Comparison of ENCODE assay signal across 21 cellular contexts in the genomic region with DNA sequence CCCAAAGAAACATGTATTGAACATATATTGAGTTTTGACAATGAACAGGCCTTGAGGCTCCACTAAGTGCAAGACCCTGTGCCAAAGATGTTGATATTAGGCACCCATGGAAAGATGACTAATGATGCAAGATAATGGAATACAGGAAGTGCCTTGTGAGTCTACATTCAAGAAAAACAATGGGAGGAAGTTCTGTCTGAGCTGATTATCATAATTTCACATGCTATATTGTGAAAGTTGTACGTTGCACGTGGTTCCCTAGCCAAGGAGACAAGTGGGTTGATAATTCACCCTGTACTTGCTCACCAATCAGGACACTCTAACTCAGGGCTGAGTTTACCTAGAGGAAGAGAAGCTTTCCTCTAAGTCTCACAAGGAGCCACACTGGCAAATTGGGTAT.
DNase-seq lines count a peak whose midpoint lies in the region; ATAC-seq, FAIRE-seq and TF ChIP-seq lines count a peak whose summit lies in the region.
"Had no signal": no experiment of that assay in that cellular context is flagged by ENCODE, and none has a peak within 500 bp of the region (broad histone marks: within the 10 kb centered on the region; RNA-seq: fewer than 3 reads in every experiment).

No MANE protein-coding gene starts in this region.

- intact Hi-C loops in A673 (cut with micrococcal nuclease; ENCODE audit: unreplicated experiment) = no loop called here
- intact Hi-C loops in mammary epithelial cell (cut with micrococcal nuclease) = no loop called here

- no TSS peak for BruUV-seq in A673 (replicated peaks; lab: Mats Ljungman, UMichigan)
- BruUV-seq in mammary epithelial cell (replicated peaks; lab: Mats Ljungman, UMichigan) = no TSS peak

- no peaks in the 10 kb centered on the region for H3K9me1 ChIP-seq in keratinocyte (ENCODE audit: control insufficient read depth, extremely low read depth, insufficient read depth, low read length)

- no peaks in the 10 kb centered on the region for H4K20me1 ChIP-seq in mammary epithelial cell (ENCODE audit: insufficient read depth, low read length)
- H4K20me1 ChIP-seq in keratinocyte (ENCODE audit: control insufficient read depth, extremely low read depth, insufficient read depth, low read length) = no peaks in the 10 kb centered on the region
- H4K20me1 ChIP-seq: BLaER1 had no signal

- dilution Hi-C loops in mammary epithelial cell (cut with HindIII; ENCODE audit: low sequenced_read_pairs) = no loop called here
- dilution Hi-C loops in keratinocyte (cut with MboI; ENCODE audit: extremely low pct_ligation_motif_present, low sequenced_read_pairs) = no loop called here

- CTCF ChIA-PET in A673 (lab: Charles Lee) = no interaction called here
- CTCF ChIA-PET in mammary epithelial cell (lab: Charles Lee; ENCODE audit: low non-redundant PET) = no interaction called here

- WGBS in mammary epithelial cell (ENCODE audit: low coverage, missing lambda C conversion rate) = 59% methylated on average over 2 of the region's 2 CpGs

- H3K4me2 ChIP-seq in mammary epithelial cell (ENCODE audit: insufficient read depth, low read depth, low read length) (no peak overlapping the region), keratinocyte (ENCODE audit: control insufficient read depth, extremely low read depth, insufficient read depth, low read depth, low read length) (no peak overlapping the region)
- H3K4me2 ChIP-seq: BLaER1 had no signal

- no peaks in the 10 kb centered on the region for H3K79me2 ChIP-seq in mammary epithelial cell (ENCODE audit: insufficient read depth, low read length)
- no peaks in the 10 kb centered on the region for H3K79me2 ChIP-seq in keratinocyte (ENCODE audit: control insufficient read depth, insufficient read depth, low read length)

- no peaks in the 10 kb centered on the region for H3K9me3 ChIP-seq in A673 (ENCODE audit: low read depth, low read length, poor library complexity, severe bottlenecking)
- H3K9me3 ChIP-seq in mammary epithelial cell (replicated peaks; ENCODE audit: insufficient read depth, low read length) = no peaks in the 10 kb centered on the region
- H3K9me3 ChIP-seq in keratinocyte (ENCODE audit: control insufficient read depth, low read depth, low read length) = no peaks in the 10 kb centered on the region
- H3K9me3 ChIP-seq: BLaER1, pancreas had no signal

- H3K27ac ChIP-seq in A673 (ENCODE audit: low read depth, low read length, poor library complexity, severe bottlenecking) (no peak overlapping the region), mammary epithelial cell (ENCODE audit: insufficient read depth, low read depth, low read length) (no peak overlapping the region), keratinocyte (ENCODE audit: control insufficient read depth, insufficient read depth, low read length) (no peak overlapping the region)
- H3K27ac ChIP-seq: BLaER1, pancreas, RWPE1, SK-N-MC, transverse colon had no signal

- TF ChIP-seq CTCF in A673 (conservative IDR thresholded peaks at IDR 0.05; ENCODE audit: low read depth, low read length) (no peak), mammary epithelial cell (conservative IDR thresholded peaks at IDR 0.05 in 1 of 2, IDR thresholded peaks at IDR 0.05 in 1 of 2; ENCODE audit: extremely low read depth in 1 of 2, insufficient read depth in 1 of 2, low read depth in 1 of 2, low read length in 2 of 2) (no peak), keratinocyte (optimal IDR thresholded peaks at IDR 0.05 in 1 of 3, IDR thresholded peaks at IDR 0.05 in 1 of 3, conservative IDR thresholded peaks at IDR 0.05 in 1 of 3; ENCODE audit: extremely low read depth in 1 of 3, insufficient read depth in 2 of 3, low read length in 3 of 3) (no peak)

- POLR2A ChIA-PET in A673 (lab: Charles Lee; ENCODE audit: low non-redundant PET) = interaction anchor here (0.6 to 1.0 kb wide), 2 partner anchors 19 to 408 kb away, joined by 3 read pairs; no protein-coding TSS in a partner anchor

- DNase-seq in A673 (ENCODE audit: low spot score) = peak; percentile 65
- DNase-seq in ELR (ENCODE audit: low read depth) = peak; percentile 20
- peak; percentile 4 for DNase-seq in mammary epithelial cell
- no peak for DNase-seq in keratinocyte (ENCODE audit: low read depth, low spot score)
- DNase-seq in NCI-H146 treated with DMSO at 0.1 percent for 48 hours (lab: John Stamatoyannopoulos, UW; ENCODE audit: unreplicated experiment) = no peak
- DNase-seq: activated CD4-positive, alpha-beta T cell treated with anti-CD3 and anti-CD28 coated beads, Interleukin-2, amount 50 U/mL, for 1 hour; activated CD8-positive, alpha-beta memory T cell treated with anti-CD3 and anti-CD28 coated beads, Interleukin-2, amount 10 ng/mL, durations not matched to agents 7 days and 5 days; activated naive CD4-positive, alpha-beta T cell treated with anti-CD3 and anti-CD28 coated beads for 36 hours; HCEC 1CT; NCI-H446; NCI-H82; pancreas; right cardiac atrium; stimulated activated CD4-positive, alpha-beta T cell treated with anti-CD3 and anti-CD28 coated beads, Interleukin-12 subunit alpha, Interleukin-12 subunit beta, amount 100 ng/mL, for 4 hours; stimulated activated CD4-positive, alpha-beta T cell treated with anti-CD3 and anti-CD28 coated beads, Interleukin-4, amount 100 ng/mL, for 1 hour; transverse colon had no signal

- ATAC-seq in HG03196 (IDR thresholded peaks at IDR 0.05; ENCODE audit: unreplicated experiment) = no peak
- no peak for ATAC-seq in GM21447 (IDR thresholded peaks at IDR 0.05; ENCODE audit: unreplicated experiment)
- ATAC-seq: activated CD8-positive, alpha-beta memory T cell treated with anti-CD3 and anti-CD28 coated beads, Interleukin-2, amount 10 ng/mL, durations not matched to agents 7 days and 5 days; pancreas had no signal

- H2AFZ ChIP-seq in mammary epithelial cell (ENCODE audit: low read depth, low read length) (peak overlapping the region; percentile 53), keratinocyte (ENCODE audit: control insufficient read depth, low read length) (no peak overlapping the region)

- H3K9ac ChIP-seq in mammary epithelial cell (ENCODE audit: insufficient read depth, low read length) (no peak overlapping the region), keratinocyte (ENCODE audit: control insufficient read depth, extremely low read depth, insufficient read depth, low read length) (no peak overlapping the region)
- H3K9ac ChIP-seq: BLaER1 had no signal

- no peaks in the 10 kb centered on the region for H3K27me3 ChIP-seq in A673 (replicated peaks; ENCODE audit: insufficient read depth, low read depth, low read length, poor library complexity)
- no peaks in the 10 kb centered on the region for H3K27me3 ChIP-seq in mammary epithelial cell (ENCODE audit: insufficient read depth, low read length)
- no peaks in the 10 kb centered on the region for H3K27me3 ChIP-seq in keratinocyte (ENCODE audit: control insufficient read depth, extremely low read depth, insufficient read depth, low read length)
- H3K27me3 ChIP-seq: BLaER1, pancreas, transverse colon had no signal

- FAIRE-seq in keratinocyte (lab: Jason Lieb, UNC) = peak; percentile 32
- FAIRE-seq: pancreas had no signal

- H3K4me3 ChIP-seq in A673 (ENCODE audit: low read depth, low read length, poor library complexity, severe bottlenecking) = no peak overlapping the region
- no peak overlapping the region for H3K4me3 ChIP-seq in mammary epithelial cell (replicated peaks in 1 of 3; ENCODE audit: insufficient read depth in 1 of 3, low read depth in 2 of 3, low read length in 3 of 3)
- H3K4me3 ChIP-seq in keratinocyte (ENCODE audit: control insufficient read depth in 2 of 3, extremely low read depth in 1 of 3, insufficient read depth in 2 of 3, low read depth in 1 of 3, low read length in 3 of 3) = no peak overlapping the region
- H3K4me3 ChIP-seq: BLaER1, pancreas, SK-N-MC, transverse colon had no signal

- in situ Hi-C loops in mammary epithelial cell (cut with MboI; ENCODE audit: low sequenced_read_pairs in 2 of 2) = no loop called here

- H3K4me1 ChIP-seq in A673 (ENCODE audit: insufficient read depth, low read length, poor library complexity, severe bottlenecking) (no peaks in the 10 kb centered on the region), mammary epithelial cell (ENCODE audit: insufficient read depth, low read length) (no peaks in the 10 kb centered on the region), keratinocyte (ENCODE audit: control insufficient read depth, extremely low read depth, insufficient read depth, low read length) (no peaks in the 10 kb centered on the region)
- H3K4me1 ChIP-seq: BLaER1, pancreas, transverse colon had no signal

- H3K36me3 ChIP-seq in A673 (ENCODE audit: insufficient read depth, low read length, poor library complexity, severe bottlenecking) = no peaks in the 10 kb centered on the region
- no peaks in the 10 kb centered on the region for H3K36me3 ChIP-seq in mammary epithelial cell (ENCODE audit: insufficient read depth, low read length)
- no peaks in the 10 kb centered on the region for H3K36me3 ChIP-seq in keratinocyte (ENCODE audit: control insufficient read depth in 2 of 2, extremely low read depth in 1 of 2, insufficient read depth in 2 of 2, low read length in 2 of 2)
- H3K36me3 ChIP-seq: BLaER1, pancreas, transverse colon had no signal

Comparison
In these comparisons a context has a peak if more than half of its experiments do, and no peak if none do; other contexts are left out.
1. DNase-seq: peak in A673 (single experiment), ELR (single experiment) and mammary epithelial cell (single experiment); none in keratinocyte (single experiment) and NCI-H146 treated with DMSO at 0.1 percent for 48 hours (single experiment).